26 cellular contexts compared by ENCODE assay signal in the genomic region with DNA sequence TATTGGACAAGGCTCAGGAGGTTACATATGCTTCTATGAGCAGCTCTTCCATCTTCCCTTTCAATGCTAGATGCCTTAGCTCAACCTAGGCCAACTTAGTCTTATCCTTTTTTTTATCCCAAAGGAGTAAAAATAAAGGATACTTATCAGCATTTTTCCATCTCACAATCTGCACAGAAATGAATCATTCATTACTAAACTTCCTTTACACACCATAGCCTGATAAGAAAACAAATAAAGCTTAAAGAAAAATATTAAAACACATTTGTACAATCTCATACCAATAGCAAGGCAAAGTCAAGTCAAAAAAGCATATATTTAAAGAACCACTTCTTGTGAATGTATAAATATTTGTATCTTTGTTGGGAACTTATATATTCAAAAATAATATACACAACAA.
DNase-seq lines count a peak whose midpoint lies in the region; FAIRE-seq and TF ChIP-seq lines count a peak whose summit lies in the region.
"Had no signal": no experiment of that assay in that cellular context is flagged by ENCODE, and none has a peak within 500 bp of the region (broad histone marks: within the 10 kb centered on the region; RNA-seq: fewer than 3 reads in every experiment).

No MANE protein-coding gene starts in this region.

- H3K4me3 ChIP-seq in choroid plexus epithelial cell (ENCODE audit: low read depth, low read length) (no peak overlapping the region), fibroblast of the aortic adventitia (ENCODE audit: low read depth, low read length) (no peak overlapping the region), esophagus squamous epithelium (no peak overlapping the region)
- H3K4me3 ChIP-seq: A549; BLaER1 treated with 17β-estradiol and CSF1 and Interleukin-3, amounts not matched to agents 10 nM and 100 nM; GM12878 had no signal

- no peak overlapping the region for H3K27ac Mint-ChIP-seq in T-helper 2 cell treated with Interferon-gamma antibody and Interleukin-4, amounts not matched to agents 5 μg/mL and 100 μg/mL, for 36 hours
- H3K27ac Mint-ChIP-seq: B cell; CD4-positive, alpha-beta T cell; CD8-positive, alpha-beta T cell had no signal

- no peak for DNase-seq in D721Med (ENCODE audit: insufficient read length, low spot score)
- DNase-seq in choroid plexus epithelial cell (ENCODE audit: low read depth) = peak; percentile 4
- DNase-seq in fibroblast of the aortic adventitia (ENCODE audit: low read depth) = peak; percentile 9
- DNase-seq in T-helper 1 cell = no peak
- DNase-seq in esophagus squamous epithelium (lab: John Stamatoyannopoulos, UW) = no peak
- DNase-seq in T-helper 2 cell treated with Interferon-gamma antibody and Interleukin-4, amounts not matched to agents 5 μg/mL and 100 μg/mL, for 36 hours (ENCODE audit: low spot score) = no peak
- DNase-seq: 8988T; AML-193; Caco-2; Calu3; CD4-positive, alpha-beta T cell; CD8-positive, alpha-beta T cell; DMS 273 treated with DMSO at 0.1 percent for 48 hours; DMS153; DMS53; DMS79; DND-41; EL; GDM1 had no signal

- intact Hi-C loops in esophagus squamous epithelium (cut with DNase I) = no loop called here

- H3K36me3 Mint-ChIP-seq in T-helper 2 cell treated with Interferon-gamma antibody and Interleukin-4, amounts not matched to agents 5 μg/mL and 100 μg/mL, for 36 hours (ENCODE audit: low read depth) = no peaks in the 10 kb centered on the region
- H3K36me3 Mint-ChIP-seq: CD8-positive, alpha-beta T cell had no signal

- no peaks in the 10 kb centered on the region for H3K27me3 ChIP-seq in esophagus squamous epithelium
- H3K27me3 ChIP-seq: BLaER1 treated with 17β-estradiol and CSF1 and Interleukin-3, amounts not matched to agents 10 nM and 100 nM had no signal

- H3K36me3 ChIP-seq in esophagus squamous epithelium = no peaks in the 10 kb centered on the region
- H3K36me3 ChIP-seq: BLaER1 treated with 17β-estradiol and CSF1 and Interleukin-3, amounts not matched to agents 10 nM and 100 nM had no signal

- H3K9me3 ChIP-seq in esophagus squamous epithelium = no peaks in the 10 kb centered on the region
- H3K9me3 ChIP-seq: A549; BLaER1 treated with 17β-estradiol and CSF1 and Interleukin-3, amounts not matched to agents 10 nM and 100 nM; Caco-2 had no signal

- H3K9me3 Mint-ChIP-seq in T-helper 2 cell treated with Interferon-gamma antibody and Interleukin-4, amounts not matched to agents 5 μg/mL and 100 μg/mL, for 36 hours = no peaks in the 10 kb centered on the region
- H3K9me3 Mint-ChIP-seq: CD8-positive, alpha-beta T cell had no signal

- no peak for TF ChIP-seq CTCF in D721Med (IDR thresholded peaks at IDR 0.05; ENCODE audit: insufficient read depth, missing control alignments)
- TF ChIP-seq CTCF in choroid plexus epithelial cell (conservative IDR thresholded peaks at IDR 0.05; ENCODE audit: low read depth, low read length) = no peak
- TF ChIP-seq CTCF in fibroblast of the aortic adventitia (IDR thresholded peaks at IDR 0.05; ENCODE audit: insufficient read depth, low read length) = no peak
- TF ChIP-seq CTCF in esophagus squamous epithelium (IDR thresholded peaks at IDR 0.05) = no peak

- H3K4me3 Mint-ChIP-seq in T-helper 2 cell treated with Interferon-gamma antibody and Interleukin-4, amounts not matched to agents 5 μg/mL and 100 μg/mL, for 36 hours = no peak overlapping the region
- H3K4me3 Mint-ChIP-seq: B cell; CD4-positive, alpha-beta T cell; CD8-positive, alpha-beta T cell had no signal

- no peaks in the 10 kb centered on the region for H3K4me1 Mint-ChIP-seq in T-helper 2 cell treated with Interferon-gamma antibody and Interleukin-4, amounts not matched to agents 5 μg/mL and 100 μg/mL, for 36 hours (ENCODE audit: low read depth)
- H3K4me1 Mint-ChIP-seq: B cell had no signal

- H3K27me3 Mint-ChIP-seq in T-helper 2 cell treated with Interferon-gamma antibody and Interleukin-4, amounts not matched to agents 5 μg/mL and 100 μg/mL, for 36 hours (ENCODE audit: low read depth) = no peaks in the 10 kb centered on the region
- H3K27me3 Mint-ChIP-seq: B cell had no signal

- FAIRE-seq in D721Med (lab: Jason Lieb, UNC) = peak; percentile 25
- FAIRE-seq: A549, GM12878, GM12892, GM18507 had no signal

- no peaks in the 10 kb centered on the region for H3K4me1 ChIP-seq in esophagus squamous epithelium
- H3K4me1 ChIP-seq: A549; BLaER1 treated with 17β-estradiol and CSF1 and Interleukin-3, amounts not matched to agents 10 nM and 100 nM; Caco-2 had no signal

- no peak for TF ChIP-seq POLR2A in esophagus squamous epithelium (IDR thresholded peaks at IDR 0.05)

- H3K27ac ChIP-seq in esophagus squamous epithelium = no peak overlapping the region
- H3K27ac ChIP-seq: A549; BLaER1 treated with 17β-estradiol and CSF1 and Interleukin-3, amounts not matched to agents 10 nM and 100 nM; C4-2B had no signal

Comparison
In these comparisons a context has a peak if more than half of its experiments do, and no peak if none do; other contexts are left out.
1. DNase-seq: peak in choroid plexus epithelial cell (single experiment) and fibroblast of the aortic adventitia (single experiment); none in D721Med (single experiment), T-helper 1 cell (0 of 5), esophagus squamous epithelium (single experiment) and T-helper 2 cell treated with Interferon-gamma antibody and Interleukin-4, amounts not matched to agents 5 μg/mL and 100 μg/mL, for 36 hours (single experiment).